In the genomic region with DNA sequence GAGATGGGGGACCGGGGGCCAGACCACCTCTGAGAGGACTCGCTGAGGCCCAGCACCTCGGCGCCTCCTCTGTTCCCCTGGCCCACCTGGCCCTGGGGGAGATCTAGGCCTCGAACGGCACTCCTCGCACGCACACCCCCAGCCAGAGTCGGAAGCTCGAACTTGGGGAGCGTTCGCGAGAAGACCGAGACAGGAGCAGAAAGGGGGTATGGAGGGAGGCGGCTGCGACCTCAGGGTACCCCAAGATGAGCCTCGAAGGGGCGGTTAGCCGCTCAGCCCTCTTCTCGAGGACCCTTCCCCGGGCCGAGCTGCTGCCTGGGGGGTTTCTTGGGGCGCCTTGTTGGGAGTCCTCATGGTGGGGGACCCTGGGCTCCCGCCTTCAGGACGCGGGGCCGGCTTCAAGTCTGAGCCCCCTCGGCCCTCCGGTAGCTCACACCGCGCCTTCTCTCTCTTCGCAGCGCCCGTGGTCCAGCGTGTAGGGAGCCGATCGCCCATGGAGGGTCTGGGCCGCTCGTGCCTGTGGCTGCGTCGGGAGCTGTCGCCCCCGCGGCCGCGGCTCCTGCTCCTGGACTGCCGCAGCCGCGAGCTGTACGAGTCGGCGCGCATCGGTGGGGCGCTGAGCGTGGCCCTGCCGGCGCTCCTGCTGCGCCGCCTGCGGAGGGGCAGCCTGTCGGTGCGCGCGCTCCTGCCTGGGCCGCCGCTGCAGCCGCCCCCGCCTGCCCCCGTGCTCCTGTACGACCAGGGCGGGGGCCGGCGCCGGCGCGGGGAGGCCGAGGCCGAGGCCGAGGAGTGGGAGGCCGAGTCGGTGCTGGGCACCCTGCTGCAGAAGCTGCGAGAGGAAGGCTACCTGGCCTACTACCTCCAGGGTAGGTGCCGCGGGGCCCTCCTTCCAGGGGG, we compare ENCODE assay signal across 1 cellular context.
TF ChIP-seq lines count a peak whose summit lies in the region.

No MANE protein-coding gene starts in this region.

TF ChIP-seq in IMR-90, 13 proteins besides CTCF, POLR2A, EP300 and RAD21:
- TF ChIP-seq MAFK (IDR thresholded peaks at IDR 0.05; ENCODE audit: low read depth, low read length): no peak
- TF ChIP-seq MAZ (IDR thresholded peaks at IDR 0.05; ENCODE audit: borderline replicate concordance, low read depth, low read length): no peak
- TF ChIP-seq, protein P1, sequence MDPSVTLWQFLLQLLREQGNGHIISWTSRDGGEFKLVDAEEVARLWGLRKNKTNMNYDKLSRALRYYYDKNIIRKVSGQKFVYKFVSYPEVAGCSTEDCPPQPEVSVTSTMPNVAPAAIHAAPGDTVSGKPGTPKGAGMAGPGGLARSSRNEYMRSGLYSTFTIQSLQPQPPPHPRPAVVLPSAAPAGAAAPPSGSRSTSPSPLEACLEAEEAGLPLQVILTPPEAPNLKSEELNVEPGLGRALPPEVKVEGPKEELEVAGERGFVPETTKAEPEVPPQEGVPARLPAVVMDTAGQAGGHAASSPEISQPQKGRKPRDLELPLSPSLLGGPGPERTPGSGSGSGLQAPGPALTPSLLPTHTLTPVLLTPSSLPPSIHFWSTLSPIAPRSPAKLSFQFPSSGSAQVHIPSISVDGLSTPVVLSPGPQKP (IDR thresholded peaks at IDR 0.05; ENCODE audit: borderline replicate concordance, low read depth, low read length): no peak
- TF ChIP-seq CEBPB (IDR thresholded peaks at IDR 0.05; ENCODE audit: low read depth, low read length): no peak
- no peak for TF ChIP-seq RCOR1 (IDR thresholded peaks at IDR 0.05; ENCODE audit: insufficient replicate concordance, low read length)
- no peak for TF ChIP-seq SMC3 (IDR thresholded peaks at IDR 0.05; ENCODE audit: low read depth, low read length)
- TF ChIP-seq, protein P2, sequence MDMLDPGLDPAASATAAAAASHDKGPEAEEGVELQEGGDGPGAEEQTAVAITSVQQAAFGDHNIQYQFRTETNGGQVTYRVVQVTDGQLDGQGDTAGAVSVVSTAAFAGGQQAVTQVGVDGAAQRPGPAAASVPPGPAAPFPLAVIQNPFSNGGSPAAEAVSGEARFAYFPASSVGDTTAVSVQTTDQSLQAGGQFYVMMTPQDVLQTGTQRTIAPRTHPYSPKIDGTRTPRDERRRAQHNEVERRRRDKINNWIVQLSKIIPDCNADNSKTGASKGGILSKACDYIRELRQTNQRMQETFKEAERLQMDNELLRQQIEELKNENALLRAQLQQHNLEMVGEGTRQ (IDR thresholded peaks at IDR 0.05; ENCODE audit: low read depth, low read length): no peak
- TF ChIP-seq NFE2L2 (IDR thresholded peaks at IDR 0.05; ENCODE audit: low read depth, low read length): no peak
- no peak for TF ChIP-seq CHD1 (IDR thresholded peaks at IDR 0.05; ENCODE audit: low read depth, low read length)
- no peak for TF ChIP-seq BHLHE40 (IDR thresholded peaks at IDR 0.05; ENCODE audit: low read depth, low read length)
- no peak for TF ChIP-seq RFX5 (IDR thresholded peaks at IDR 0.05; ENCODE audit: low read depth, low read length)
- no peak for TF ChIP-seq MXI1 (IDR thresholded peaks at IDR 0.05; ENCODE audit: borderline replicate concordance, low read depth, low read length)
- TF ChIP-seq FOS (IDR thresholded peaks at IDR 0.05; ENCODE audit: low read depth, low read length): no peak
